In genomic region chr2:235066895-235067294, GRCh38 we compare ENCODE assay signal across 22 cellular contexts.
DNase-seq lines count a peak whose midpoint lies in the region; ATAC-seq, FAIRE-seq and TF ChIP-seq lines count a peak whose summit lies in the region.
"Had no signal": no experiment of that assay in that cellular context is flagged by ENCODE, and none has a peak within 500 bp of the region (broad histone marks: within the 10 kb centered on the region; RNA-seq: fewer than 3 reads in every experiment).

No MANE protein-coding gene starts in this region.

- no peak overlapping the region for H3K4ac ChIP-seq in H1 (replicated peaks; ENCODE audit: insufficient read length, low read depth, low read length)

- no peak overlapping the region for H3K4me3 Mint-ChIP-seq in naive thymus-derived CD4-positive, alpha-beta T cell
- H3K4me3 Mint-ChIP-seq: B cell; stimulated activated effector memory CD8-positive, alpha-beta T cell treated with anti-CD3 and anti-CD28 coated beads, Interleukin-12 subunit alpha, Interleukin-12 subunit beta, amount 100 ng/mL, for 72 hours; T-helper 1 cell treated with Interleukin-12 subunit alpha and Interleukin-12 subunit beta and Interleukin-4 antibody, amounts not matched to agents 30 μg/mL and 1 μg/mL, for 36 hours had no signal

- H3K23me2 ChIP-seq in H1 (ENCODE audit: low read depth, low read length), result no peaks in the 10 kb centered on the region; the same call in 1 of the 2 replicates

- H4K8ac ChIP-seq in H1 (ENCODE audit: extremely low read depth, insufficient read depth, low read length), result no peak overlapping the region

- peaks cover 31% of the 10 kb centered on the region for H3K4me1 ChIP-seq in HUES48 (ENCODE audit: control insufficient read depth, insufficient read depth, low read length)
- H3K4me1 ChIP-seq in H1 (replicated peaks in 1 of 4; ENCODE audit: control insufficient read depth in 3 of 4, insufficient read depth in 4 of 4, low read length in 3 of 4), result peaks cover 2 to 15% (median 10%) of the 10 kb centered on the region in 4 experiments
- no peaks in the 10 kb centered on the region for H3K4me1 ChIP-seq in naive thymus-derived CD4-positive, alpha-beta T cell (ENCODE audit: control insufficient read depth in 2 of 2, insufficient read depth in 2 of 2, low read length in 2 of 2)
- H3K4me1 ChIP-seq: left lung, testis had no signal

- TF ChIP-seq EP300 in H1 (IDR thresholded peaks at IDR 0.05; ENCODE audit: borderline replicate concordance in 1 of 2, low read depth in 2 of 2, low read length in 2 of 2), result no peak

- H3K27me3 ChIP-seq in HUES48 (ENCODE audit: control insufficient read depth, insufficient read depth, low read length) (no peaks in the 10 kb centered on the region), H1 (replicated peaks in 1 of 4; ENCODE audit: control insufficient read depth in 3 of 4, extremely low read depth in 1 of 4, insufficient read depth in 3 of 4, low read length in 3 of 4) (no peaks in the 10 kb centered on the region)
- H3K27me3 ChIP-seq in naive thymus-derived CD4-positive, alpha-beta T cell (ENCODE audit: control insufficient read depth in 2 of 2, insufficient read depth in 2 of 2, low read length in 2 of 2), result no peaks in the 10 kb centered on the region
- H3K27me3 ChIP-seq: left lung, MG63, right atrium auricular region, testis had no signal

- no peak overlapping the region for H2AK5ac ChIP-seq in H1 (ENCODE audit: low read depth, low read length)

- no peak overlapping the region for H3K9ac ChIP-seq in HUES48 (ENCODE audit: low read depth, low read length)
- no peak overlapping the region for H3K9ac ChIP-seq in H1 (replicated peaks in 1 of 4; ENCODE audit: extremely low read depth in 1 of 4, low read depth in 3 of 4, low read length in 3 of 4)

- peak overlapping the region; percentile 28 for H2BK120ac ChIP-seq in H1 (replicated peaks; ENCODE audit: low read depth, low read length)

- H3K9me3 Mint-ChIP-seq in naive thymus-derived CD4-positive, alpha-beta T cell, result peaks cover 0 to 4% (median 0%) of the 10 kb centered on the region in 11 donors
- H3K9me3 Mint-ChIP-seq: stimulated activated effector memory CD8-positive, alpha-beta T cell treated with anti-CD3 and anti-CD28 coated beads, Interleukin-12 subunit alpha, Interleukin-12 subunit beta, amount 100 ng/mL, for 72 hours; T-helper 1 cell treated with Interleukin-12 subunit alpha and Interleukin-12 subunit beta and Interleukin-4 antibody, amounts not matched to agents 30 μg/mL and 1 μg/mL, for 36 hours had no signal

- H3K14ac ChIP-seq in H1 (ENCODE audit: insufficient read length), result no peak overlapping the region

- peaks cover 0 to 23% (median 17%) of the 10 kb centered on the region in 5 donors for H3K27me3 Mint-ChIP-seq in naive thymus-derived CD4-positive, alpha-beta T cell

- H3K4me1 Mint-ChIP-seq in naive thymus-derived CD4-positive, alpha-beta T cell, result no peaks in the 10 kb centered on the region
- H3K4me1 Mint-ChIP-seq: B cell; stimulated activated effector memory CD8-positive, alpha-beta T cell treated with anti-CD3 and anti-CD28 coated beads, Interleukin-12 subunit alpha, Interleukin-12 subunit beta, amount 100 ng/mL, for 72 hours had no signal

- POLR2A ChIA-PET in H1 (lab: Charles Lee; ENCODE audit: partially characterized antibody), result interaction anchor here (1.0 kb wide), 1 partner anchor 28 kb away, joined by 3 read pairs; no protein-coding TSS in a partner anchor
- POLR2A ChIA-PET in naive thymus-derived CD4-positive, alpha-beta T cell (lab: Charles Lee), result no interaction called here

- no peak overlapping the region for H2BK12ac ChIP-seq in H1 (ENCODE audit: low read depth, low read length)

- peak overlapping the region; percentile 13 to 36; a peak in 1 of 4 replicates for H3K4me2 ChIP-seq in H1 (ENCODE audit: insufficient read depth in 1 of 2, low read depth in 2 of 2, low read length in 2 of 2)

- no peak overlapping the region for H4K91ac ChIP-seq in H1 (replicated peaks; ENCODE audit: insufficient read length, low read length)

- intact Hi-C loops in naive thymus-derived CD4-positive, alpha-beta T cell (cut with micrococcal nuclease), result no loop called here

- H2AFZ ChIP-seq in H1 (ENCODE audit: low read length), result no peak overlapping the region

- H3K27ac ChIP-seq in HUES48 (ENCODE audit: low read depth, low read length) (peak overlapping the region; percentile 62), H1 (ENCODE audit: low read depth, low read length) (no peak overlapping the region)
- no peak overlapping the region for H3K27ac ChIP-seq in naive thymus-derived CD4-positive, alpha-beta T cell (ENCODE audit: low read depth, low read length)
- H3K27ac ChIP-seq: esophagus squamous epithelium, left lung, right atrium auricular region, testis had no signal

- H3K18ac ChIP-seq in H1 (ENCODE audit: extremely low read depth, low read length), result no peak overlapping the region

- no peak for ATAC-seq in GM18868 (IDR thresholded peaks at IDR 0.05; ENCODE audit: unreplicated experiment)
- ATAC-seq in naive thymus-derived CD4-positive, alpha-beta T cell, result no peak
- ATAC-seq: left lung; stimulated activated effector memory CD8-positive, alpha-beta T cell treated with anti-CD3 and anti-CD28 coated beads, Interleukin-12 subunit alpha, Interleukin-12 subunit beta, amount 100 ng/mL, for 72 hours had no signal

- 33% methylated on average over 4 of the region's 4 CpGs; no CpG with 5 or more reads in 1 of the 2 experiments for WGBS in H1 (ENCODE audit: extremely low coverage in 1 of 2, insufficient coverage in 1 of 2, insufficient read length in 1 of 2, insufficient replicate concordance in 2 of 2, low coverage in 1 of 2, low lambda C conversion rate in 2 of 2, missing lambda C conversion rate in 1 of 2), 2 experiments

- H3K79me1 ChIP-seq in H1 (ENCODE audit: low read depth, low read length), result no peaks in the 10 kb centered on the region

- H3K23ac ChIP-seq in H1 (ENCODE audit: insufficient read length), result no peak overlapping the region

- no peak overlapping the region for H2BK20ac ChIP-seq in H1 (ENCODE audit: low read length)

- CTCF ChIA-PET in H1 (lab: Charles Lee; ENCODE audit: partially characterized antibody), result interaction anchor here (0.7 to 4.1 kb wide), 5 partner anchors 8 to 335 kb away, joined by 3 to 26 read pairs (median 3); no protein-coding TSS in a partner anchor
- CTCF ChIA-PET in naive thymus-derived CD4-positive, alpha-beta T cell (lab: Charles Lee), result no interaction called here

- H4K5ac ChIP-seq in H1 (ENCODE audit: insufficient read length, low read depth, low read length), result no peak overlapping the region

- TF ChIP-seq RAD21 in H1 (IDR thresholded peaks at IDR 0.05 in 1 of 2, conservative IDR thresholded peaks at IDR 0.05 in 1 of 2; ENCODE audit: low read depth in 2 of 2, low read length in 2 of 2), result no peak

- no peak overlapping the region for H3K27ac Mint-ChIP-seq in naive thymus-derived CD4-positive, alpha-beta T cell
- H3K27ac Mint-ChIP-seq: B cell; stimulated activated effector memory CD8-positive, alpha-beta T cell treated with anti-CD3 and anti-CD28 coated beads, Interleukin-12 subunit alpha, Interleukin-12 subunit beta, amount 100 ng/mL, for 72 hours; T-helper 1 cell treated with Interleukin-12 subunit alpha and Interleukin-12 subunit beta and Interleukin-4 antibody, amounts not matched to agents 30 μg/mL and 1 μg/mL, for 36 hours had no signal

- H3K36me3 Mint-ChIP-seq in naive thymus-derived CD4-positive, alpha-beta T cell, result no peaks in the 10 kb centered on the region
- H3K36me3 Mint-ChIP-seq: stimulated activated effector memory CD8-positive, alpha-beta T cell treated with anti-CD3 and anti-CD28 coated beads, Interleukin-12 subunit alpha, Interleukin-12 subunit beta, amount 100 ng/mL, for 72 hours had no signal

- H3K36me3 ChIP-seq in HUES48 (ENCODE audit: control insufficient read depth, insufficient read depth, low read length) (no peaks in the 10 kb centered on the region), H1 (ENCODE audit: control insufficient read depth in 2 of 4, insufficient read depth in 4 of 4, low read length in 3 of 4) (no peaks in the 10 kb centered on the region)
- no peaks in the 10 kb centered on the region for H3K36me3 ChIP-seq in naive thymus-derived CD4-positive, alpha-beta T cell (ENCODE audit: control insufficient read depth in 2 of 3, insufficient read depth in 3 of 3, low read length in 3 of 3)
- H3K36me3 ChIP-seq: esophagus squamous epithelium, left lung, MG63, right atrium auricular region had no signal

- TF ChIP-seq POLR2A in H1 (IDR thresholded peaks at IDR 0.05; ENCODE audit: control extremely low read depth in 1 of 2, low read depth in 2 of 2, low read length in 2 of 2), result no peak

- no peak for FAIRE-seq in H1 (lab: Jason Lieb, UNC)
- FAIRE-seq: H54 had no signal

- no peak overlapping the region for H2BK5ac ChIP-seq in H1 (ENCODE audit: low read depth, low read length)

- H3K4me3 ChIP-seq in HUES48 (ENCODE audit: low read depth, low read length) (no peak overlapping the region), H1 (ENCODE audit: extremely low read depth in 1 of 4, insufficient read depth in 2 of 4, low read depth in 3 of 4, low read length in 4 of 4) (no peak overlapping the region)
- H3K4me3 ChIP-seq in naive thymus-derived CD4-positive, alpha-beta T cell (ENCODE audit: low read length), result no peak overlapping the region
- H3K4me3 ChIP-seq: esophagus squamous epithelium, left lung, MG63, right atrium auricular region, testis had no signal

- no peaks in the 10 kb centered on the region for H4K20me1 ChIP-seq in H1 (replicated peaks in 1 of 2; ENCODE audit: control insufficient read depth in 1 of 2, insufficient read depth in 2 of 2, low read length in 2 of 2)

- peak; percentile 21 for DNase-seq in NCI-H446 treated with DMSO at 0.1 percent for 48 hours (lab: John Stamatoyannopoulos, UW)
- no peak for DNase-seq in H1 (ENCODE audit: low read depth in 1 of 2, low spot score in 2 of 2)
- peak; percentile 83 for DNase-seq in retina
- no peak for DNase-seq in kidney glomerular epithelial cell (lab: John Stamatoyannopoulos, UW)
- no peak for DNase-seq in naive thymus-derived CD4-positive, alpha-beta T cell
- DNase-seq: activated gamma-delta T cell treated with Interleukin-2 at 50 U/mL for 16 hours; amniotic stem cell; DND-41; effector memory CD4-positive, alpha-beta T cell; esophagus squamous epithelium; left lung; MG63; NCI-H2029; nucleus accumbens; testis had no signal

- no peak overlapping the region for H2BK15ac ChIP-seq in H1 (ENCODE audit: low read length)

- H3K56ac ChIP-seq in H1 (replicated peaks; ENCODE audit: insufficient read length, low read depth, low read length), result no peak overlapping the region

- no peak for TF ChIP-seq CTCF in H1 (IDR thresholded peaks at IDR 0.05; ENCODE audit: control extremely low read depth in 1 of 3, insufficient read depth in 1 of 3, low read depth in 1 of 3, low read length in 3 of 3)

- H3K79me2 ChIP-seq in H1 (ENCODE audit: control insufficient read depth in 1 of 2, insufficient read depth in 2 of 2, low read length in 2 of 2), result no peaks in the 10 kb centered on the region

- H3K9me3 ChIP-seq in HUES48 (ENCODE audit: control insufficient read depth, insufficient read depth, low read length) (no peaks in the 10 kb centered on the region), H1 (ENCODE audit: insufficient read depth in 2 of 2, low read depth in 1 of 2, low read length in 1 of 2) (no peaks in the 10 kb centered on the region)
- no peaks in the 10 kb centered on the region for H3K9me3 ChIP-seq in naive thymus-derived CD4-positive, alpha-beta T cell (ENCODE audit: control insufficient read depth in 2 of 3, low read length in 3 of 3)
- H3K9me3 ChIP-seq: esophagus squamous epithelium, left lung, MG63, right atrium auricular region, testis had no signal

Comparison
In these comparisons a context has a peak if more than half of its experiments do, and no peak if none do; other contexts are left out.
1. DNase-seq: peak in NCI-H446 treated with DMSO at 0.1 percent for 48 hours (single experiment) and retina (single experiment); none in H1 (0 of 2), kidney glomerular epithelial cell (single experiment) and naive thymus-derived CD4-positive, alpha-beta T cell (0 of 9).